13 cellular contexts compared by ENCODE assay signal in genomic region chr6:135686784-135687301, GRCh38.
DNase-seq lines count a peak whose midpoint lies in the region; ATAC-seq and TF ChIP-seq lines count a peak whose summit lies in the region.
"Had no signal": no experiment of that assay in that cellular context is flagged by ENCODE, and none has a peak within 500 bp of the region (broad histone marks: within the 10 kb centered on the region; RNA-seq: fewer than 3 reads in every experiment).

No MANE protein-coding gene starts in this region.

- H3K4me3 ChIP-seq in fibroblast of mammary gland (ENCODE audit: control insufficient read depth, low read depth, low read length) = no peak overlapping the region
- H3K4me3 ChIP-seq: SJCRH30 had no signal

- DNase-seq in GM04503 (ENCODE audit: low read depth) (peak; percentile 12), OCI-M1 (lab: John Stamatoyannopoulos, UW) (peak; percentile 12), fibroblast of mammary gland (ENCODE audit: low read depth) (peak; percentile 71), renal cortical epithelial cell (ENCODE audit: low read depth) (peak; percentile 50), foreskin melanocyte (no peak)
- DNase-seq in stimulated activated CD4-positive, alpha-beta T cell treated with anti-CD3 and anti-CD28 coated beads, Interleukin-12 subunit alpha, Interleukin-12 subunit beta, amount 100 ng/mL, for 4 hours = no peak
- DNase-seq in activated CD4-positive, alpha-beta T cell treated with anti-CD3 and anti-CD28 coated beads, Interleukin-2, amount 50 U/mL, for 48 hours = no peak
- DNase-seq: activated CD4-positive, alpha-beta T cell treated with anti-CD3 and anti-CD28 coated beads for 4 hours; Calu3; SJCRH30; stimulated activated CD8-positive, alpha-beta memory T cell treated with anti-CD3 and anti-CD28 coated beads, Interleukin-4, amount 100 ng/mL, for 48 hours had no signal

- no peak for TF ChIP-seq CTCF in fibroblast of mammary gland (conservative IDR thresholded peaks at IDR 0.05; ENCODE audit: control insufficient read depth, insufficient read depth, low read depth, low read length)

- ATAC-seq in GM19397 (IDR thresholded peaks at IDR 0.05; ENCODE audit: unreplicated experiment) = no peak
- ATAC-seq: activated T-helper 17 cell treated with anti-CD3 and anti-CD28 coated beads, Interleukin-2, amount 50 U/mL, for 72 hours had no signal

Comparison
In these comparisons a context has a peak if more than half of its experiments do, and no peak if none do; other contexts are left out.
1. DNase-seq: peak in GM04503 (single experiment), OCI-M1 (single experiment), fibroblast of mammary gland (single experiment) and renal cortical epithelial cell (single experiment); none in stimulated activated CD4-positive, alpha-beta T cell treated with anti-CD3 and anti-CD28 coated beads, Interleukin-12 subunit alpha, Interleukin-12 subunit beta, amount 100 ng/mL, for 4 hours (single experiment), activated CD4-positive, alpha-beta T cell treated with anti-CD3 and anti-CD28 coated beads, Interleukin-2, amount 50 U/mL, for 48 hours (0 of 2) and foreskin melanocyte (single experiment).